7 cellular contexts compared by ENCODE assay signal in the genomic region with DNA sequence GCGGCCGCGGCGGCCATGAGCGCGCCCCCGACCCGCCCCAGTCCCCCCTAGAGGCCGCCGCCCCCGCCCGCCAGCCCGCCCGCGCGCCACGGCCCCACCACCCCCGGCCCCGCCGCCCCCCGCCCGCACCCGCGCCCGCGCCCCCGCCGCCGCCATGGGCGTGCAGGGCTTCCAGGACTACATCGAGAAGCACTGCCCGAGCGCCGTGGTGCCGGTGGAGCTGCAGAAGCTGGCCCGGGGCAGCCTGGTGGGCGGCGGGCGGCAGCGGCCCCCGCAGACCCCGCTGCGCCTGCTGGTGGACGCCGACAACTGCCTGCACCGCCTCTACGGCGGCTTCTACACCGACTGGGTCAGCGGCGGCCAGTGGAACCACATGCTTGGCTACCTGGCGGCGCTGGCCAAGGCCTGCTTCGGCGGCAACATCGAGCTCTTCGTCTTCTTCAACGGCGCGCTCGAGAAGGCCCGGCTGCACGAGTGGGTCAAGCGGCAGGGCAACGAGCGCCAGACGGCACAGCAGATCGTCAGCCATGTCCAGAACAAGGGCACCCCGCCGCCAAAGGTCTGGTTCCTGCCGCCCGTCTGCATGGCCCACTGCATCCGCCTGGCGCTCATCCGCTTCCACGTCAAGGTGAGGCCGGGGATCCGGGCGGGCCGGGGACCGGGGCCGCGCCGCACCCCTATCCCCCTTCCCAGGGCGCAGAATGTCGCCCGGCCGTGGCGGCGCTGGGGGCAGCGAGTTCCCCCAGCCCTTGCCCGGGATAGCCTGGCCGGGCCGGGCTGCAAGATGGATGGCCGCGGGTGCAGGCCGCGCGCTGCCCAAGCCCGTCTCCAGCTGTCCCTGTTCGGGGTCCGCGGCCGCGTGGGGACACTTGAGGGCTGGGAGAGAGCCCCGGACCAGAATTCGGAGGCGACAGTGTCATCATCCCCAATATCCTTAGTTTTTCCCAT. TPM values are rescaled to one million over a fixed set of nuclear protein-coding genes. Genes with fewer than 3 reads are reported as not detected.
DNase-seq lines count a peak whose midpoint lies in the region; ATAC-seq and TF ChIP-seq lines count a peak whose summit lies in the region.

No MANE protein-coding gene starts in this region.

- DNase-seq in UCSD-AML1 (lab: John Stamatoyannopoulos, UW; ENCODE audit: unreplicated experiment) = peak; percentile 41
- peak; percentile 52 for DNase-seq in MCF 10A (ENCODE audit: unreplicated experiment)
- peak; percentile 79 for DNase-seq in islet precursor cell
- DNase-seq in stimulated activated CD4-positive, alpha-beta T cell treated with anti-CD3 and anti-CD28 coated beads, Interleukin-12 subunit alpha, Interleukin-12 subunit beta, amount 100 ng/mL, for 4 hours = peak; percentile 45
- no peak for DNase-seq in Kasumi-1 (lab: John Stamatoyannopoulos, UW)

- no peaks in the 10 kb centered on the region for H3K9me3 Mint-ChIP-seq in MCF 10A (ENCODE audit: unreplicated experiment)

- peak overlapping the region; percentile 86 for H3K4me3 Mint-ChIP-seq in MCF 10A (ENCODE audit: unreplicated experiment)

- no peaks in the 10 kb centered on the region for H3K27me3 Mint-ChIP-seq in MCF 10A (ENCODE audit: insufficient read depth, unreplicated experiment)

- intact Hi-C loops in MCF 10A (cut with micrococcal nuclease) = loop anchor here (2.0 to 5.0 kb wide), 2 partner anchors 53 to 70 kb away; no protein-coding TSS in a partner anchor

- H3K4me1 Mint-ChIP-seq in MCF 10A (ENCODE audit: insufficient read depth, unreplicated experiment) = peaks cover 24% of the 10 kb centered on the region

- peak overlapping the region; percentile 93 for H3K27ac Mint-ChIP-seq in MCF 10A (ENCODE audit: low read depth, unreplicated experiment)

- ATAC-seq in GM18498 (IDR thresholded peaks at IDR 0.05; ENCODE audit: unreplicated experiment) (peak; percentile 21), HG03442 (IDR thresholded peaks at IDR 0.05; ENCODE audit: unreplicated experiment) (peak; percentile 16)

- no peak for TF ChIP-seq CTCF in MCF 10A (IDR thresholded peaks at IDR 0.05; ENCODE audit: unreplicated experiment)

- POLR2A ChIA-PET in MCF 10A (lab: Yijun Ruan, JAX) = interaction anchor here (1.0 to 5.3 kb wide), 16 partner anchors 8 to 716 kb away, joined by 3 to 93 read pairs (median 6); a partner anchor contains a TSS

- peaks cover 47% of the 10 kb centered on the region for H3K36me3 Mint-ChIP-seq in MCF 10A (ENCODE audit: insufficient read depth, unreplicated experiment)

- no TSS peak for BruUV-seq in MCF 10A (replicated peaks; lab: Mats Ljungman, UMichigan)

- CTCF ChIA-PET in MCF 10A (lab: Yijun Ruan, JAX) = interaction anchor here (0.6 to 1.1 kb wide), 4 partner anchors 19 to 345 kb away, joined by 3 to 6 read pairs (median 3); no protein-coding TSS in a partner anchor

RNA-seq across cellular contexts. Expression of a gene that starts 0.6 kb away (rescaled TPM):
- total RNA-seq in MCF 10A (2022) = 152 and 162 TPM in 2 replicates

RNA-seq across cellular contexts. Expression of a gene that starts 1.3 kb away (rescaled TPM):
- 47.4 and 50.1 TPM in 2 replicates for total RNA-seq in MCF 10A (2022)

Comparison
In these comparisons a context has a peak if more than half of its experiments do, and no peak if none do; other contexts are left out.
1. DNase-seq: peak in UCSD-AML1 (single experiment), MCF 10A (single experiment), islet precursor cell (single experiment) and stimulated activated CD4-positive, alpha-beta T cell treated with anti-CD3 and anti-CD28 coated beads, Interleukin-12 subunit alpha, Interleukin-12 subunit beta, amount 100 ng/mL, for 4 hours (single experiment); none in Kasumi-1 (0 of 2).